In genomic region chr6:83867043-83867442, GRCh38 we compare ENCODE assay signal across 1 cellular context.
TF ChIP-seq lines count a peak whose summit lies in the region.

No MANE protein-coding gene starts in this region.

TF ChIP-seq in endothelial cell of umbilical vein, 7 proteins besides CTCF, POLR2A, EP300 and RAD21:
- TF ChIP-seq JUN (IDR thresholded peaks at IDR 0.05; ENCODE audit: borderline replicate concordance, insufficient read depth, insufficient read length, low read depth), result no peak
- TF ChIP-seq MAX (IDR thresholded peaks at IDR 0.05; ENCODE audit: insufficient read depth, insufficient read length), result no peak
- TF ChIP-seq EZH2 (IDR thresholded peaks at IDR 0.05; ENCODE audit: borderline replicate concordance, low read depth, low read length, severe bottlenecking), result no peak
- TF ChIP-seq GATA2 (IDR thresholded peaks at IDR 0.05; ENCODE audit: insufficient read depth, insufficient read length, low read depth, low read length), result no peak
- no peak for TF ChIP-seq FOS (IDR thresholded peaks at IDR 0.05; ENCODE audit: borderline replicate concordance, insufficient read depth, low read length)
